ENCODE assay signal across 22 cellular contexts in the genomic region with DNA sequence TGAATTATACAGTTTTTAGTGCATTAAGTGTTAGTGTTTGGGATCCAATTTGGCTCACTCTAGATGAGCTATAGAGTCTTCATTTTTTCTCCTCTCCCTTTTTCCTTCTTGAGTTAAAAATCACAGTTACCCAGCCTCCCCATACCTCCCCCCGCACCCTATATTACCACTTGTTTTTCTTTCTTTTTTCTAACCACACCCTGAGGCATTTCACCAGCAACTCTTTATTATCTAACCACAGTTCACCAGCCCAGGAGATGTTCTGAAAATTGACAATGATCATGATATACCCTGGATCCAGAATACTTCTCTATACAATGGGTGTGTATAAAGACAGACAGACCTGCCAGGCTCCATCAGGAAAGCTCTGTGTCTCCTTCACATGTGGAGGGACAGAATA.
DNase-seq lines count a peak whose midpoint lies in the region; ATAC-seq and TF ChIP-seq lines count a peak whose summit lies in the region.
"Had no signal": no experiment of that assay in that cellular context is flagged by ENCODE, and none has a peak within 500 bp of the region (broad histone marks: within the 10 kb centered on the region; RNA-seq: fewer than 3 reads in every experiment).

No MANE protein-coding gene starts in this region.

- H3K9ac ChIP-seq in OCI-LY3 (ENCODE audit: low read length) (no peak overlapping the region), smooth muscle cell (ENCODE audit: low read depth) (no peak overlapping the region)

- H3F3A ChIP-seq in smooth muscle cell (ENCODE audit: low read depth) = no peaks in the 10 kb centered on the region

- H3K27me3 ChIP-seq in OCI-LY3 (ENCODE audit: low read depth, low read length) (peaks cover 11% of the 10 kb centered on the region), MG63 (no peaks in the 10 kb centered on the region), smooth muscle cell (ENCODE audit: low read depth) (no peaks in the 10 kb centered on the region)
- H3K27me3 ChIP-seq: dorsolateral prefrontal cortex, right lobe of liver had no signal

- no peaks in the 10 kb centered on the region for H4K20me1 ChIP-seq in OCI-LY3 (ENCODE audit: insufficient read depth, low read length)
- no peaks in the 10 kb centered on the region for H4K20me1 ChIP-seq in smooth muscle cell (ENCODE audit: low read depth)

- no peaks in the 10 kb centered on the region for H3K79me2 ChIP-seq in OCI-LY3 (ENCODE audit: low read length)
- H3K79me2 ChIP-seq in smooth muscle cell (ENCODE audit: low read depth) = no peaks in the 10 kb centered on the region

- no peak overlapping the region for H2AFZ ChIP-seq in OCI-LY3 (ENCODE audit: low read depth, low read length)
- H2AFZ ChIP-seq in smooth muscle cell (ENCODE audit: low read depth) = no peak overlapping the region

- H3K27ac ChIP-seq in OCI-LY3 (ENCODE audit: low read length) (no peak overlapping the region), smooth muscle cell (ENCODE audit: low read depth) (no peak overlapping the region)
- H3K27ac ChIP-seq: dorsolateral prefrontal cortex, right lobe of liver had no signal

- peaks cover 70% of the 10 kb centered on the region for H3K4me1 Mint-ChIP-seq in activated CD4-positive, alpha-beta T cell treated with anti-CD3 and anti-CD28 coated beads, Interleukin-2, amount 10 ng/mL, durations not matched to agents 7 days and 5 days
- H3K4me1 Mint-ChIP-seq in activated naive CD8-positive, alpha-beta T cell (ENCODE audit: low read depth) = peaks cover 49% of the 10 kb centered on the region
- peaks cover 24 to 27% of the 10 kb centered on the region in 2 donors for H3K4me1 Mint-ChIP-seq in natural killer cell

- H3K36me3 ChIP-seq in OCI-LY3 (replicated peaks; ENCODE audit: low read depth, low read length) (no peaks in the 10 kb centered on the region), MG63 (no peaks in the 10 kb centered on the region), smooth muscle cell (ENCODE audit: low read depth) (no peaks in the 10 kb centered on the region)
- H3K36me3 ChIP-seq: right lobe of liver had no signal

- H3K4me2 ChIP-seq in OCI-LY3 (ENCODE audit: low read length) (peak overlapping the region; percentile 88; the same call in 1 of the 2 replicates), smooth muscle cell (no peak overlapping the region)

- peaks cover 24% of the 10 kb centered on the region for H3K36me3 Mint-ChIP-seq in activated CD4-positive, alpha-beta T cell treated with anti-CD3 and anti-CD28 coated beads, Interleukin-2, amount 10 ng/mL, durations not matched to agents 7 days and 5 days (ENCODE audit: low read depth)
- no peaks in the 10 kb centered on the region for H3K36me3 Mint-ChIP-seq in activated naive CD8-positive, alpha-beta T cell
- no peaks in the 10 kb centered on the region for H3K36me3 Mint-ChIP-seq in natural killer cell
- H3K36me3 Mint-ChIP-seq: type B pancreatic cell had no signal

- H3K27me3 Mint-ChIP-seq in activated CD4-positive, alpha-beta T cell treated with anti-CD3 and anti-CD28 coated beads, Interleukin-2, amount 10 ng/mL, durations not matched to agents 7 days and 5 days = no peaks in the 10 kb centered on the region
- no peaks in the 10 kb centered on the region for H3K27me3 Mint-ChIP-seq in activated naive CD8-positive, alpha-beta T cell
- H3K27me3 Mint-ChIP-seq in natural killer cell (ENCODE audit: low read depth in 2 of 2) = peaks cover under 1 to 19% of the 10 kb centered on the region in 2 donors

- H3K27ac Mint-ChIP-seq in activated CD4-positive, alpha-beta T cell treated with anti-CD3 and anti-CD28 coated beads, Interleukin-2, amount 10 ng/mL, durations not matched to agents 7 days and 5 days = peak overlapping the region; percentile 98
- peak overlapping the region; percentile 82 for H3K27ac Mint-ChIP-seq in activated naive CD8-positive, alpha-beta T cell
- H3K27ac Mint-ChIP-seq in natural killer cell = peak overlapping the region in 1 of 2 donors; percentile 21
- H3K27ac Mint-ChIP-seq: H9, type B pancreatic cell had no signal

- no peak for ATAC-seq in natural killer cell

- H3K9me3 Mint-ChIP-seq in activated CD4-positive, alpha-beta T cell treated with anti-CD3 and anti-CD28 coated beads, Interleukin-2, amount 10 ng/mL, durations not matched to agents 7 days and 5 days = no peaks in the 10 kb centered on the region
- no peaks in the 10 kb centered on the region for H3K9me3 Mint-ChIP-seq in activated naive CD8-positive, alpha-beta T cell (ENCODE audit: low read depth)
- H3K9me3 Mint-ChIP-seq in natural killer cell = no peaks in the 10 kb centered on the region
- H3K9me3 Mint-ChIP-seq: H9, type B pancreatic cell had no signal

- peak; percentile 25 for DNase-seq in activated CD4-positive, alpha-beta T cell treated with anti-CD3 and anti-CD28 coated beads, Interleukin-2, amount 10 ng/mL, durations not matched to agents 7 days and 5 days
- DNase-seq in activated CD4-positive, alpha-beta T cell treated with anti-CD3 and anti-CD28 coated beads for 1 hour = no peak
- DNase-seq in natural killer cell (no peak), MG63 (no peak), smooth muscle cell (lab: John Stamatoyannopoulos, UW; ENCODE audit: unreplicated experiment) (no peak), dermis blood vessel endothelial cell (no peak)
- DNase-seq: activated CD4-positive, CD25-positive, alpha-beta regulatory T cell treated with anti-CD3 and anti-CD28 coated beads, Interleukin-2, amount 50 U/mL, for 72 hours; activated CD8-positive, alpha-beta memory T cell treated with anti-CD3 and anti-CD28 coated beads, Interleukin-2, amount 50 U/mL, for 48 hours; activated naive CD4-positive, alpha-beta T cell treated with anti-CD3 and anti-CD28 coated beads, Interleukin-2, amount 50 U/mL, for 16 hours; dorsolateral prefrontal cortex; H9; KBM-7; NCI-H1436 treated with DMSO at 0.1 percent for 48 hours; NCI-H510A treated with DMSO at 0.1 percent for 48 hours; NK-92 treated with Interleukin-12 subunit alpha and Interleukin-12 subunit beta, amount 100 ng/mL, for 24 hours; right lobe of liver; SHP77 had no signal

- POLR2A ChIA-PET in activated CD4-positive, alpha-beta T cell treated with anti-CD3 and anti-CD28 coated beads, Interleukin-2, amount 10 ng/mL, durations not matched to agents 7 days and 5 days (lab: Charles Lee) = interaction anchor here (0.6 to 1.0 kb wide), 3 partner anchors 87 to 91 kb away, joined by 3 to 4 read pairs (median 3); partner anchors contain the start of gene UBL3

- TF ChIP-seq CTCF in OCI-LY3 (IDR thresholded peaks at IDR 0.05; ENCODE audit: low read depth, low read length) (no peak), natural killer cell (IDR thresholded peaks at IDR 0.05) (no peak), smooth muscle cell (IDR thresholded peaks at IDR 0.05; ENCODE audit: borderline replicate concordance, insufficient read depth, poor library complexity, severe bottlenecking) (no peak)

- H3K4me3 ChIP-seq in OCI-LY3 (ENCODE audit: low read length) = no peak overlapping the region
- no peak overlapping the region for H3K4me3 ChIP-seq in MG63
- no peak overlapping the region for H3K4me3 ChIP-seq in smooth muscle cell
- H3K4me3 ChIP-seq: GM12878, lung, right lobe of liver had no signal

- CTCF ChIA-PET in activated CD4-positive, alpha-beta T cell treated with anti-CD3 and anti-CD28 coated beads, Interleukin-2, amount 10 ng/mL, durations not matched to agents 7 days and 5 days (lab: Charles Lee) = interaction anchor here (0.7 to 5.6 kb wide), 9 partner anchors 8 to 180 kb away, joined by 3 to 46 read pairs (median 7); no protein-coding TSS in a partner anchor

- intact Hi-C loops in natural killer cell (cut with micrococcal nuclease) = no loop called here

- H3K4me1 ChIP-seq in OCI-LY3 (ENCODE audit: low read length) (peaks cover 32% of the 10 kb centered on the region), smooth muscle cell (ENCODE audit: low read depth) (no peaks in the 10 kb centered on the region)

- no peaks in the 10 kb centered on the region for H3K9me3 ChIP-seq in OCI-LY3 (ENCODE audit: insufficient read depth, low read length)
- no peaks in the 10 kb centered on the region for H3K9me3 ChIP-seq in MG63
- H3K9me3 ChIP-seq in smooth muscle cell (replicated peaks; ENCODE audit: low read depth) = no peaks in the 10 kb centered on the region
- H3K9me3 ChIP-seq: right lobe of liver had no signal

- 100% methylated on average over 1 of the region's 1 CpG for WGBS in smooth muscle cell (ENCODE audit: low lambda C conversion rate)

- peak overlapping the region; percentile 90 for H3K4me3 Mint-ChIP-seq in activated CD4-positive, alpha-beta T cell treated with anti-CD3 and anti-CD28 coated beads, Interleukin-2, amount 10 ng/mL, durations not matched to agents 7 days and 5 days
- peak overlapping the region; percentile 88 for H3K4me3 Mint-ChIP-seq in activated naive CD8-positive, alpha-beta T cell
- H3K4me3 Mint-ChIP-seq in natural killer cell = peak overlapping the region; percentile 17
- H3K4me3 Mint-ChIP-seq: H9, type B pancreatic cell had no signal

Comparison
In these comparisons a context has a peak if more than half of its experiments do, and no peak if none do; other contexts are left out.
1. H3K4me3 Mint-ChIP-seq: peak in every context shown above with its lines; median percentile 90 in activated CD4-positive, alpha-beta T cell treated with anti-CD3 and anti-CD28 coated beads, Interleukin-2, amount 10 ng/mL, durations not matched to agents 7 days and 5 days; 88 in activated naive CD8-positive, alpha-beta T cell; 17 in natural killer cell.